In the genomic region with DNA sequence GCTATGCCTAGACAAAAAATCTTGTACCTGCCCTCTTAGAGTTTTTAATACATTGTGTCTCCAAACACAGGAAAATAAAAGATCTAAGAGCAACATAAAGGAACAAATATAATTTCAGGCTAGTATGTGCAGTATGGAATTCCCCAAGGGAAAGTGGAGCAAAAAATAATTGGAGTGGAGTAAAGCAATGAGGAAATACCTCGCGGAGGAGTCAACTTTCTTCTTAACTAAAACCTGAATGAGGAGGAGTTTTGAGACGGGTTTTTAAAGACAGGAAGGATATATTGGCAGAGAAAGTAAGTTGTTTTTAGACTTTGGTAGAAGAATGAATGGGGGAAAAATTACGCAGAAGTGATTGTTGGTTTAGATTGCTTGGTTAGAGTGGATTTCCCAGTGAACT, we compare ENCODE assay signal across 17 cellular contexts. TPM values are rescaled to one million over a fixed set of nuclear protein-coding genes. Genes with fewer than 3 reads are reported as not detected.
DNase-seq lines count a peak whose midpoint lies in the region; ATAC-seq, FAIRE-seq and TF ChIP-seq lines count a peak whose summit lies in the region.
"Had no signal": no experiment of that assay in that cellular context is flagged by ENCODE, and none has a peak within 500 bp of the region (broad histone marks: within the 10 kb centered on the region; RNA-seq: fewer than 3 reads in every experiment).

No MANE protein-coding gene starts in this region.

- peak overlapping the region; percentile 49 for H3K4me2 ChIP-seq in endothelial cell of umbilical vein (ENCODE audit: insufficient read depth, low read length)

- no peaks in the 10 kb centered on the region for H3K9me3 ChIP-seq in T-helper 17 cell (ENCODE audit: control insufficient read depth, low read length, poor library complexity, severe bottlenecking)
- H3K9me3 ChIP-seq in endothelial cell of umbilical vein (replicated peaks; ENCODE audit: control insufficient read depth, insufficient read depth, low read length): no peaks in the 10 kb centered on the region

- peaks cover 20% of the 10 kb centered on the region for H3K4me1 ChIP-seq in endothelial cell of umbilical vein (ENCODE audit: control insufficient read depth, extremely low read depth, insufficient read depth, low read length)

- H3K9me1 ChIP-seq in endothelial cell of umbilical vein (replicated peaks; ENCODE audit: control insufficient read depth, extremely low read depth, insufficient read depth, low read length): no peaks in the 10 kb centered on the region

- ATAC-seq in activated T-cell treated with anti-CD3 and anti-CD28 coated beads, Interleukin-2, amount 50 U/mL, for 4 hours: no peak
- no peak for ATAC-seq in T-helper 17 cell
- ATAC-seq in stimulated activated naive CD8-positive, alpha-beta T cell treated with anti-CD3 and anti-CD28 coated beads, Interleukin-15, amount 100 ng/mL, for 72 hours: no peak
- no peak for ATAC-seq in GM18868 (IDR thresholded peaks at IDR 0.05; ENCODE audit: unreplicated experiment)
- ATAC-seq: activated CD8-positive, alpha-beta memory T cell treated with anti-CD3 and anti-CD28 coated beads, Interleukin-2, amount 10 ng/mL, durations not matched to agents 7 days and 5 days had no signal

- peaks cover 34% of the 10 kb centered on the region for H3K9me3 Mint-ChIP-seq in activated T-cell treated with anti-CD3 and anti-CD28 coated beads, Interleukin-2, amount 50 U/mL, for 4 hours
- H3K9me3 Mint-ChIP-seq in stimulated activated naive CD8-positive, alpha-beta T cell treated with anti-CD3 and anti-CD28 coated beads, Interleukin-15, amount 100 ng/mL, for 72 hours: peaks cover 8 to 22% of the 10 kb centered on the region in 2 donors

- POLR2A ChIA-PET in endothelial cell of umbilical vein (lab: Charles Lee): no interaction called here

- no peaks in the 10 kb centered on the region for H3K27me3 Mint-ChIP-seq in activated T-cell treated with anti-CD3 and anti-CD28 coated beads, Interleukin-2, amount 50 U/mL, for 4 hours (ENCODE audit: low read depth)
- H3K27me3 Mint-ChIP-seq in T-helper 17 cell: no peaks in the 10 kb centered on the region
- no peaks in the 10 kb centered on the region for H3K27me3 Mint-ChIP-seq in stimulated activated naive CD8-positive, alpha-beta T cell treated with anti-CD3 and anti-CD28 coated beads, Interleukin-15, amount 100 ng/mL, for 72 hours
- H3K27me3 Mint-ChIP-seq: activated CD8-positive, alpha-beta memory T cell treated with anti-CD3 and anti-CD28 coated beads, Interleukin-2, amount 10 ng/mL, durations not matched to agents 7 days and 5 days had no signal

- H3K36me3 Mint-ChIP-seq in activated T-cell treated with anti-CD3 and anti-CD28 coated beads, Interleukin-2, amount 50 U/mL, for 4 hours (ENCODE audit: insufficient read depth): peaks cover 45% of the 10 kb centered on the region
- H3K36me3 Mint-ChIP-seq in T-helper 17 cell (ENCODE audit: low read depth): peaks cover 4% of the 10 kb centered on the region

- no peak overlapping the region for H2AFZ ChIP-seq in endothelial cell of umbilical vein (ENCODE audit: low read depth, low read length)

- no peak for DNase-seq in activated T-cell treated with anti-CD3 and anti-CD28 coated beads, Interleukin-2, amount 50 U/mL, for 4 hours
- DNase-seq in activated T-cell treated with anti-CD3 and anti-CD28 coated beads for 4 hours: no peak
- DNase-seq in T-helper 17 cell: no peak
- peak; percentile 57 for DNase-seq in endothelial cell of umbilical vein (ENCODE audit: low read depth, low spot score)
- DNase-seq in stimulated activated naive CD8-positive, alpha-beta T cell treated with anti-CD3 and anti-CD28 coated beads, Interleukin-15, amount 100 ng/mL, for 72 hours: no peak
- DNase-seq in stimulated activated naive CD4-positive, alpha-beta T cell treated with Interleukin-2 at 50 U/mL for 16 hours (lab: John Stamatoyannopoulos, UW): no peak
- DNase-seq in NCI-H1417 treated with DMSO at 0.1 percent for 48 hours (lab: John Stamatoyannopoulos, UW): no peak
- DNase-seq: activated CD8-positive, alpha-beta memory T cell treated with anti-CD3 and anti-CD28 coated beads, Interleukin-2, amount 10 ng/mL, durations not matched to agents 7 days and 5 days; effector memory CD4-positive, alpha-beta T cell; Kasumi-1; mesendoderm; NCI-H1105; NCI-H82 had no signal

- intact Hi-C loops in endothelial cell of umbilical vein (cut with micrococcal nuclease): no loop called here

- peak overlapping the region; percentile 11 for H3K4me3 Mint-ChIP-seq in activated T-cell treated with anti-CD3 and anti-CD28 coated beads, Interleukin-2, amount 50 U/mL, for 4 hours
- peak overlapping the region; percentile 2 for H3K4me3 Mint-ChIP-seq in T-helper 17 cell
- peak overlapping the region; percentile 2 to 73 for H3K4me3 Mint-ChIP-seq in stimulated activated naive CD8-positive, alpha-beta T cell treated with anti-CD3 and anti-CD28 coated beads, Interleukin-15, amount 100 ng/mL, for 72 hours
- H3K4me3 Mint-ChIP-seq: activated CD8-positive, alpha-beta memory T cell treated with anti-CD3 and anti-CD28 coated beads, Interleukin-2, amount 10 ng/mL, durations not matched to agents 7 days and 5 days had no signal

- H3K4me3 ChIP-seq in endothelial cell of umbilical vein (replicated peaks in 1 of 3; ENCODE audit: insufficient read depth in 1 of 3, low read depth in 1 of 3, low read length in 3 of 3): no peak overlapping the region
- H3K4me3 ChIP-seq: right atrium auricular region had no signal

- H3K9ac ChIP-seq in endothelial cell of umbilical vein (replicated peaks; ENCODE audit: extremely low read depth, insufficient read depth, low read length): no peak overlapping the region

- peaks cover 4 to 9% of the 10 kb centered on the region in 2 experiments for H3K36me3 ChIP-seq in endothelial cell of umbilical vein (ENCODE audit: control insufficient read depth in 2 of 2, extremely low read depth in 1 of 2, insufficient read depth in 2 of 2, low read length in 2 of 2)
- H3K36me3 ChIP-seq: right atrium auricular region had no signal

- H4K20me1 ChIP-seq in endothelial cell of umbilical vein (replicated peaks; ENCODE audit: control insufficient read depth, extremely low read depth, insufficient read depth, low read length): no peaks in the 10 kb centered on the region

- H3K79me2 ChIP-seq in endothelial cell of umbilical vein (ENCODE audit: control insufficient read depth, insufficient read depth, low read length): peaks cover 84% of the 10 kb centered on the region

- H3K27ac Mint-ChIP-seq in T-helper 17 cell: no peak overlapping the region
- H3K27ac Mint-ChIP-seq in stimulated activated naive CD8-positive, alpha-beta T cell treated with anti-CD3 and anti-CD28 coated beads, Interleukin-15, amount 100 ng/mL, for 72 hours: peak overlapping the region in 1 of 2 donors; percentile 13
- H3K27ac Mint-ChIP-seq: activated CD8-positive, alpha-beta memory T cell treated with anti-CD3 and anti-CD28 coated beads, Interleukin-2, amount 10 ng/mL, durations not matched to agents 7 days and 5 days had no signal

- H3K27ac ChIP-seq in endothelial cell of umbilical vein (ENCODE audit: insufficient read depth, low read depth, low read length): peak overlapping the region; percentile 18
- H3K27ac ChIP-seq: right atrium auricular region, VCaP had no signal

- H3K27me3 ChIP-seq in endothelial cell of umbilical vein (ENCODE audit: control insufficient read depth in 2 of 2, insufficient read depth in 2 of 2, low read length in 2 of 2): no peaks in the 10 kb centered on the region
- H3K27me3 ChIP-seq: right atrium auricular region had no signal

- peak; percentile 4 for FAIRE-seq in endothelial cell of umbilical vein (lab: Jason Lieb, UNC)
- FAIRE-seq: keratinocyte had no signal

- dilution Hi-C loops in endothelial cell of umbilical vein (cut with MboI; ENCODE audit: extremely low pct_ligation_motif_present, low sequenced_read_pairs): no loop called here

- peaks cover 39% of the 10 kb centered on the region for H3K4me1 Mint-ChIP-seq in activated T-cell treated with anti-CD3 and anti-CD28 coated beads, Interleukin-2, amount 50 U/mL, for 4 hours (ENCODE audit: low read depth)
- H3K4me1 Mint-ChIP-seq in T-helper 17 cell: peaks cover 20% of the 10 kb centered on the region
- peaks cover 76% of the 10 kb centered on the region for H3K4me1 Mint-ChIP-seq in stimulated activated naive CD8-positive, alpha-beta T cell treated with anti-CD3 and anti-CD28 coated beads, Interleukin-15, amount 100 ng/mL, for 72 hours

- no TSS peak for BruUV-seq in endothelial cell of umbilical vein (replicated peaks; lab: Mats Ljungman, UMichigan)

- CTCF ChIA-PET in endothelial cell of umbilical vein (lab: Charles Lee): interaction anchor here (1.5 kb wide), 1 partner anchor 8 kb away, joined by 4 read pairs; no protein-coding TSS in a partner anchor

- TF ChIP-seq CTCF in endothelial cell of umbilical vein (IDR thresholded peaks at IDR 0.05; ENCODE audit: extremely low read depth in 1 of 2, insufficient read depth in 1 of 2, low read depth in 1 of 2, low read length in 2 of 2): no peak

- TF ChIP-seq POLR2A in endothelial cell of umbilical vein (IDR thresholded peaks at IDR 0.05; ENCODE audit: low read depth, low read length): no peak

TF ChIP-seq in endothelial cell of umbilical vein, 7 proteins besides CTCF, POLR2A, EP300 and RAD21:
- no peak for TF ChIP-seq GATA2 (IDR thresholded peaks at IDR 0.05; ENCODE audit: insufficient read depth, insufficient read length, low read depth, low read length)
- no peak for TF ChIP-seq JUN (IDR thresholded peaks at IDR 0.05; ENCODE audit: borderline replicate concordance, insufficient read depth, insufficient read length, low read depth)
TF ChIP-seq in endothelial cell of umbilical vein: peak in this region for 0.

RNA-seq across cellular contexts. Expression of a gene that starts 14.0 kb away (rescaled TPM):
- 10 to 100 TPM; 24.2 to 26.1 (median 25.8) TPM for total RNA-seq in activated T-cell treated with anti-CD3 and anti-CD28 coated beads, Interleukin-2, amount 50 U/mL, for 4 hours
- total RNA-seq in T-helper 17 cell (10 to 100 TPM; 63.4 to 70.0 TPM), endothelial cell of umbilical vein (40.3 and 49.2 TPM in 2 replicates)
- polyA plus RNA-seq in endothelial cell of umbilical vein: 33.5 and 34.1 TPM in 2 replicates
- 29.0 and 33.4 TPM in 2 replicates for polyA plus RNA-seq in endothelial cell of umbilical vein (2011; cell fraction: cytosol; rRNA removed)
- polyA plus RNA-seq in endothelial cell of umbilical vein (2011; cell fraction: nucleus; rRNA removed): 66.4 and 87.1 TPM in 2 replicates
- 25.4 and 26.9 TPM in 2 replicates for polyA plus RNA-seq in endothelial cell of umbilical vein (2012)
- polyA minus RNA-seq in endothelial cell of umbilical vein: 78.2 and 79.0 TPM in 2 replicates
- polyA minus RNA-seq in endothelial cell of umbilical vein (2011; cell fraction: cytosol; rRNA and poly(A)+ RNA removed): 11.5 TPM
- polyA minus RNA-seq in endothelial cell of umbilical vein (2011; cell fraction: nucleus; rRNA and poly(A)+ RNA removed): 110 and 144 TPM in 2 replicates
